ENCODE assay signal across 29 cellular contexts in genomic region chr20:48453477-48454093, GRCh38.
"Had no signal": no experiment of that assay in that cellular context is flagged by ENCODE, and none has a peak within 500 bp of the region (broad histone marks: within the 10 kb centered on the region; RNA-seq: fewer than 3 reads in every experiment).

No MANE protein-coding gene starts in this region.

- H2AFZ ChIP-seq: hepatocyte had no signal

- H3K27ac Mint-ChIP-seq: dendritic cell treated with granulocyte-macrophage colony-stimulating factor and Interleukin-4, amounts not matched to agents 40 ng/mL and 50 ng/mL, for 4 days; endodermal cell; memory B cell; natural killer cell treated with Interleukin-12 subunit alpha and Interleukin-12 subunit beta and Interleukin-15 and Interleukin-18, amount 100 ng/mL, for 72 hours; progenitor cell of endocrine pancreas; stimulated activated memory B cell treated with anti-CD40 and anti-IgM and Interleukin-4, amounts not matched to agents 10 μg/mL and 1 μg/mL and 100 μg/mL, for 72 hours; stimulated activated naive CD8-positive, alpha-beta T cell treated with anti-CD3 and anti-CD28 coated beads, Interleukin-15, Interleukin-2, amounts not matched to agents 100 ng/mL and 50 ng/mL, for 24 hours had no signal

- H3K27ac ChIP-seq: colonic mucosa, epithelial cell of prostate, gastrocnemius medialis, heart left ventricle, hepatocyte, neutrophil, pancreas, skin epidermis, spleen, suprapubic skin, transverse colon had no signal

- H3K27me3 ChIP-seq: colonic mucosa, hepatocyte, pancreas, transverse colon had no signal

- H3K36me3 ChIP-seq: colonic mucosa, gastrocnemius medialis, heart left ventricle, neutrophil, pancreas, spleen, suprapubic skin, transverse colon had no signal

- H3K4me3 Mint-ChIP-seq: dendritic cell treated with granulocyte-macrophage colony-stimulating factor and Interleukin-4, amounts not matched to agents 40 ng/mL and 50 ng/mL, for 4 days; endodermal cell; memory B cell; mesothelial cell of epicardium; natural killer cell treated with Interleukin-12 subunit alpha and Interleukin-12 subunit beta and Interleukin-15 and Interleukin-18, amount 100 ng/mL, for 72 hours; neural crest cell; stimulated activated memory B cell treated with anti-CD40 and anti-IgM and Interleukin-4, amounts not matched to agents 10 μg/mL and 1 μg/mL and 100 μg/mL, for 72 hours; stimulated activated naive CD8-positive, alpha-beta T cell treated with anti-CD3 and anti-CD28 coated beads, Interleukin-15, Interleukin-2, amounts not matched to agents 100 ng/mL and 50 ng/mL, for 24 hours had no signal

- H3K4me3 ChIP-seq: colonic mucosa, gastrocnemius medialis, heart left ventricle, hepatocyte, lung, mucosa of descending colon, pancreas, skin epidermis, spleen, suprapubic skin, transverse colon had no signal

- H3K9me3 Mint-ChIP-seq: dendritic cell treated with granulocyte-macrophage colony-stimulating factor and Interleukin-4, amounts not matched to agents 40 ng/mL and 50 ng/mL, for 4 days; endodermal cell; memory B cell; mesothelial cell of epicardium; natural killer cell treated with Interleukin-12 subunit alpha and Interleukin-12 subunit beta and Interleukin-15 and Interleukin-18, amount 100 ng/mL, for 72 hours; neural crest cell; stimulated activated naive CD8-positive, alpha-beta T cell treated with anti-CD3 and anti-CD28 coated beads, Interleukin-15, Interleukin-2, amounts not matched to agents 100 ng/mL and 50 ng/mL, for 24 hours had no signal

- H3K36me3 Mint-ChIP-seq: memory B cell; mesothelial cell of epicardium; naive B cell; natural killer cell treated with Interleukin-12 subunit alpha and Interleukin-12 subunit beta and Interleukin-15 and Interleukin-18, amount 100 ng/mL, for 72 hours; stimulated activated memory B cell treated with anti-CD40 and anti-IgM and Interleukin-4, amounts not matched to agents 10 μg/mL and 1 μg/mL and 100 μg/mL, for 72 hours had no signal

- DNase-seq: colonic mucosa; effector CD8-positive, alpha-beta T cell; endodermal cell; foreskin fibroblast; gastrocnemius medialis; heart left ventricle; kidney; mucosa of descending colon; naive B cell; pancreas; spleen; stimulated activated CD4-positive, alpha-beta T cell treated with anti-CD3 and anti-CD28 coated beads, Interleukin-4, amount 100 ng/mL, for 4 hours; transverse colon had no signal

- H3K4me1 ChIP-seq: colonic mucosa, gastrocnemius medialis, heart left ventricle, pancreas, spleen, transverse colon had no signal

- H3K4me2 ChIP-seq: hepatocyte had no signal

- ATAC-seq: esophagus mucosa; gastrocnemius medialis; heart left ventricle; left lobe of liver; mucosa of descending colon; natural killer cell treated with Interleukin-12 subunit alpha and Interleukin-12 subunit beta and Interleukin-15 and Interleukin-18, amount 100 ng/mL, for 72 hours; pancreas; stimulated activated memory B cell treated with anti-CD40 and anti-IgM and Interleukin-4, amounts not matched to agents 10 μg/mL and 1 μg/mL and 100 μg/mL, for 72 hours had no signal

- H3K9me3 ChIP-seq: colonic mucosa, gastrocnemius medialis, heart left ventricle, mucosa of descending colon, neutrophil, pancreas, spleen, suprapubic skin, transverse colon had no signal

- H3K79me2 ChIP-seq: hepatocyte had no signal
